ENCODE assay signal across 25 cellular contexts in the genomic region with DNA sequence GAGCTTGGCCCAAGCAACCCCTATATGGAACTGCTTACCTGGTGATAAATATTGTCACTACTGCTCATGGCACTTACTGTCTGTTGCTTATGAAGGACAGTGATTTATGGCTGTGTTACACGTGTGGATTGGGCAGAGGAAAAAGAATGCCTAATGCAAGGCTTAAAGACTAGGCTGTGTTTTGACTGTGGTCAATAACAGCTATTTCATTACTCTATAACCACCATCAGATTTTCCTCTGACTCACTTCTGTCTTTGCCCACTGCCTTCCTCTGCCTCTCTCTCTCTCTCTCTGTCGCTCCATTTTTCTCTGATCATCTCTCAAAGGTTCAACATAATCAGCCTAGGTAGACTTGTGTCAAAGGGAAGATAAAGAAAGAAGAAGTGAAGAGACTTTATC.
A peak's percentile ranks its signal among the peaks of the same experiment; 100 is the strongest.
DNase-seq lines count a peak whose midpoint lies in the region; ATAC-seq, FAIRE-seq and TF ChIP-seq lines count a peak whose summit lies in the region.
"Had no signal": no experiment of that assay in that cellular context is flagged by ENCODE, and none has a peak within 500 bp of the region (broad histone marks: within the 10 kb centered on the region; RNA-seq: fewer than 3 reads in every experiment).

No MANE protein-coding gene starts in this region.

- H3K27ac ChIP-seq in trophoblast cell (ENCODE audit: low read depth, low read length), result no peak overlapping the region
- H3K27ac ChIP-seq in right atrium auricular region, result no peak overlapping the region
- H3K27ac ChIP-seq: 22Rv1, BLaER1, C4-2B, GM23248 had no signal

- no peaks in the 10 kb centered on the region for H3K79me2 ChIP-seq in trophoblast cell (ENCODE audit: control insufficient read depth, insufficient read depth, low read length, poor library complexity)

- H3K4me1 ChIP-seq in trophoblast cell (ENCODE audit: control insufficient read depth in 1 of 2, insufficient read depth in 2 of 2, low read length in 2 of 2) (peaks cover 0 to 3% of the 10 kb centered on the region in 2 experiments), Caco-2 (no peaks in the 10 kb centered on the region), right atrium auricular region (no peaks in the 10 kb centered on the region)
- H3K4me1 ChIP-seq: BLaER1 had no signal

- H3K4ac ChIP-seq in trophoblast cell (ENCODE audit: low read depth, low read length), result no peak overlapping the region

- no peak overlapping the region for H4K12ac ChIP-seq in trophoblast cell (ENCODE audit: low read depth, low read length)

- H3K27me3 Mint-ChIP-seq in activated naive CD8-positive, alpha-beta T cell treated with anti-CD3 and anti-CD28 coated beads, Interleukin-2, amount 50 U/mL, for 24 hours, result peaks cover 30% of the 10 kb centered on the region
- peaks cover 43% of the 10 kb centered on the region for H3K27me3 Mint-ChIP-seq in activated naive CD8-positive, alpha-beta T cell treated with anti-CD3 and anti-CD28 coated beads for 36 hours
- H3K27me3 Mint-ChIP-seq in Caco-2 (ENCODE audit: insufficient read depth, unreplicated experiment), result peaks cover 5% of the 10 kb centered on the region
- H3K27me3 Mint-ChIP-seq: CD4-positive, CD25-positive, alpha-beta regulatory T cell had no signal

- H2BK12ac ChIP-seq in trophoblast cell (ENCODE audit: low read length), result peak overlapping the region; percentile 24

- intact Hi-C loops in Caco-2 (cut with micrococcal nuclease; ENCODE audit: unreplicated experiment), result no loop called here

- H3K4me3 ChIP-seq in trophoblast cell (ENCODE audit: low read depth, low read length) (no peak overlapping the region), Caco-2 (ENCODE audit: low read depth, low read length) (no peak overlapping the region), right atrium auricular region (no peak overlapping the region)
- H3K4me3 ChIP-seq: BLaER1, GM12878, GM23248 had no signal

- H3K36me3 Mint-ChIP-seq in activated naive CD8-positive, alpha-beta T cell treated with anti-CD3 and anti-CD28 coated beads, Interleukin-2, amount 50 U/mL, for 24 hours (ENCODE audit: low read depth), result no peaks in the 10 kb centered on the region
- no peaks in the 10 kb centered on the region for H3K36me3 Mint-ChIP-seq in activated naive CD8-positive, alpha-beta T cell treated with anti-CD3 and anti-CD28 coated beads for 36 hours
- H3K36me3 Mint-ChIP-seq in Caco-2 (ENCODE audit: insufficient read depth, unreplicated experiment), result no peaks in the 10 kb centered on the region
- H3K36me3 Mint-ChIP-seq: CD4-positive, CD25-positive, alpha-beta regulatory T cell; CD8-positive, alpha-beta T cell had no signal

- no peak overlapping the region for H2BK120ac ChIP-seq in trophoblast cell (ENCODE audit: insufficient read depth, low read length, poor library complexity)

- peak; percentile 71 for ATAC-seq in activated naive CD8-positive, alpha-beta T cell treated with anti-CD3 and anti-CD28 coated beads, Interleukin-2, amount 50 U/mL, for 24 hours
- peak; percentile 43 for ATAC-seq in stimulated activated naive CD8-positive, alpha-beta T cell treated with anti-CD3 and anti-CD28 coated beads, Interleukin-15, Interleukin-2, amounts not matched to agents 100 U/mL and 50 U/mL, for 24 hours
- ATAC-seq: CD8-positive, alpha-beta T cell; GM12878 had no signal

- H3K4me2 ChIP-seq in trophoblast cell (ENCODE audit: low read length), result no peak overlapping the region
- H3K4me2 ChIP-seq: BLaER1 had no signal

- CTCF ChIA-PET in Caco-2 (lab: Charles Lee), result no interaction called here

- H3K27me3 ChIP-seq in trophoblast cell (ENCODE audit: insufficient read depth, low read length), result no peaks in the 10 kb centered on the region
- no peaks in the 10 kb centered on the region for H3K27me3 ChIP-seq in Caco-2 (replicated peaks; ENCODE audit: control insufficient read depth, insufficient read depth, low read length)
- H3K27me3 ChIP-seq in right atrium auricular region, result no peaks in the 10 kb centered on the region
- H3K27me3 ChIP-seq: BLaER1 had no signal

- WGBS in trophoblast cell (ENCODE audit: extremely low coverage, insufficient coverage, insufficient read length), result no CpG with 5 or more reads among the region's 2 CpGs

- H4K8ac ChIP-seq in trophoblast cell (ENCODE audit: low read depth, low read length), result no peak overlapping the region

- H3K36me3 ChIP-seq in trophoblast cell (ENCODE audit: control insufficient read depth in 1 of 2, insufficient read depth in 2 of 2, low read length in 2 of 2), result no peaks in the 10 kb centered on the region
- H3K36me3 ChIP-seq in Caco-2 (ENCODE audit: control insufficient read depth, insufficient read depth, low read length), result no peaks in the 10 kb centered on the region
- no peaks in the 10 kb centered on the region for H3K36me3 ChIP-seq in right atrium auricular region
- H3K36me3 ChIP-seq: BLaER1 had no signal

- no peaks in the 10 kb centered on the region for H3K9me3 Mint-ChIP-seq in activated naive CD8-positive, alpha-beta T cell treated with anti-CD3 and anti-CD28 coated beads, Interleukin-2, amount 50 U/mL, for 24 hours
- no peaks in the 10 kb centered on the region for H3K9me3 Mint-ChIP-seq in activated naive CD8-positive, alpha-beta T cell treated with anti-CD3 and anti-CD28 coated beads for 36 hours
- H3K9me3 Mint-ChIP-seq in Caco-2 (ENCODE audit: unreplicated experiment), result no peaks in the 10 kb centered on the region
- H3K9me3 Mint-ChIP-seq: CD8-positive, alpha-beta T cell had no signal

- H3K14ac ChIP-seq in trophoblast cell (ENCODE audit: low read length), result no peak overlapping the region

- no peak overlapping the region for H2AK5ac ChIP-seq in trophoblast cell (ENCODE audit: low read length)

- no peak overlapping the region for H2BK5ac ChIP-seq in trophoblast cell (ENCODE audit: low read depth, low read length, poor library complexity)

- no peak for TF ChIP-seq CTCF in Caco-2 (IDR thresholded peaks at IDR 0.05; ENCODE audit: insufficient read depth in 1 of 2, low read depth in 1 of 2, low read length in 1 of 2, severe bottlenecking in 1 of 2, unreplicated experiment in 1 of 2)
- no peak for TF ChIP-seq CTCF in right atrium auricular region (IDR thresholded peaks at IDR 0.05)

- no TSS peak for BruUV-seq in Caco-2 (replicated peaks; lab: Mats Ljungman, UMichigan)

- no peaks in the 10 kb centered on the region for H3K9me3 ChIP-seq in trophoblast cell (ENCODE audit: insufficient read depth, low read depth, low read length)
- no peaks in the 10 kb centered on the region for H3K9me3 ChIP-seq in Caco-2
- no peaks in the 10 kb centered on the region for H3K9me3 ChIP-seq in right atrium auricular region
- H3K9me3 ChIP-seq: BLaER1 had no signal

- no peak overlapping the region for H3K23ac ChIP-seq in trophoblast cell (ENCODE audit: low read length)

- no peak overlapping the region for H3K4me3 Mint-ChIP-seq in activated naive CD8-positive, alpha-beta T cell treated with anti-CD3 and anti-CD28 coated beads, Interleukin-2, amount 50 U/mL, for 24 hours
- no peak overlapping the region for H3K4me3 Mint-ChIP-seq in activated naive CD8-positive, alpha-beta T cell treated with anti-CD3 and anti-CD28 coated beads for 36 hours
- no peak overlapping the region for H3K4me3 Mint-ChIP-seq in Caco-2 (ENCODE audit: unreplicated experiment)
- H3K4me3 Mint-ChIP-seq: B cell; CD4-positive, CD25-positive, alpha-beta regulatory T cell; CD8-positive, alpha-beta T cell had no signal

- POLR2A ChIA-PET in Caco-2 (lab: Charles Lee), result no interaction called here

- no peak overlapping the region for H3K9ac ChIP-seq in trophoblast cell (ENCODE audit: low read length)
- H3K9ac ChIP-seq: BLaER1, GM23248 had no signal

- peak overlapping the region; percentile 21 for H4K91ac ChIP-seq in trophoblast cell (ENCODE audit: low read depth, low read length)

- no peaks in the 10 kb centered on the region for H3K79me1 ChIP-seq in trophoblast cell (ENCODE audit: low read length)

- no peak for DNase-seq in activated naive CD8-positive, alpha-beta T cell treated with anti-CD3 and anti-CD28 coated beads, Interleukin-2, amount 50 U/mL, for 24 hours
- DNase-seq in activated naive CD8-positive, alpha-beta T cell treated with anti-CD3 and anti-CD28 coated beads for 36 hours, result no peak
- DNase-seq in trophoblast cell, result no peak
- no peak for DNase-seq in stimulated activated naive CD8-positive, alpha-beta T cell treated with anti-CD3 and anti-CD28 coated beads, Interleukin-15, Interleukin-2, amounts not matched to agents 100 U/mL and 50 U/mL, for 24 hours
- no peak for DNase-seq in Caco-2
- no peak for DNase-seq in frontal cortex (ENCODE audit: low spot score in 2 of 2)
- DNase-seq in right atrium auricular region (ENCODE audit: low spot score), result no peak
- DNase-seq: CD4-positive, CD25-positive, alpha-beta regulatory T cell; CD8-positive, alpha-beta T cell; DMS 273 treated with DMSO at 0.1 percent for 48 hours; DMS79; EL; GDM1; GM23248; H7; HCEC 1CT had no signal

- no peak overlapping the region for H3K27ac Mint-ChIP-seq in activated naive CD8-positive, alpha-beta T cell treated with anti-CD3 and anti-CD28 coated beads, Interleukin-2, amount 50 U/mL, for 24 hours
- H3K27ac Mint-ChIP-seq in activated naive CD8-positive, alpha-beta T cell treated with anti-CD3 and anti-CD28 coated beads for 36 hours, result no peak overlapping the region
- no peak overlapping the region for H3K27ac Mint-ChIP-seq in Caco-2 (ENCODE audit: unreplicated experiment)
- H3K27ac Mint-ChIP-seq: B cell; CD4-positive, CD25-positive, alpha-beta regulatory T cell; CD8-positive, alpha-beta T cell had no signal

- no peak for FAIRE-seq in frontal cortex (lab: Jason Lieb, UNC)
- FAIRE-seq: A204.1, D721Med, GM12878, GM19239, H1 had no signal

- H3K4me1 Mint-ChIP-seq in activated naive CD8-positive, alpha-beta T cell treated with anti-CD3 and anti-CD28 coated beads, Interleukin-2, amount 50 U/mL, for 24 hours, result no peaks in the 10 kb centered on the region
- H3K4me1 Mint-ChIP-seq in activated naive CD8-positive, alpha-beta T cell treated with anti-CD3 and anti-CD28 coated beads for 36 hours, result no peaks in the 10 kb centered on the region
- no peaks in the 10 kb centered on the region for H3K4me1 Mint-ChIP-seq in Caco-2 (ENCODE audit: low read depth, unreplicated experiment)
- H3K4me1 Mint-ChIP-seq: B cell; CD4-positive, CD25-positive, alpha-beta regulatory T cell had no signal

- no peak overlapping the region for H2AFZ ChIP-seq in trophoblast cell (ENCODE audit: insufficient read depth, low read length, poor library complexity)
- H2AFZ ChIP-seq: GM23248 had no signal

- H3K18ac ChIP-seq in trophoblast cell (ENCODE audit: low read length), result no peak overlapping the region
